Comparison of ENCODE assay signal across 17 cellular contexts in the genomic region with DNA sequence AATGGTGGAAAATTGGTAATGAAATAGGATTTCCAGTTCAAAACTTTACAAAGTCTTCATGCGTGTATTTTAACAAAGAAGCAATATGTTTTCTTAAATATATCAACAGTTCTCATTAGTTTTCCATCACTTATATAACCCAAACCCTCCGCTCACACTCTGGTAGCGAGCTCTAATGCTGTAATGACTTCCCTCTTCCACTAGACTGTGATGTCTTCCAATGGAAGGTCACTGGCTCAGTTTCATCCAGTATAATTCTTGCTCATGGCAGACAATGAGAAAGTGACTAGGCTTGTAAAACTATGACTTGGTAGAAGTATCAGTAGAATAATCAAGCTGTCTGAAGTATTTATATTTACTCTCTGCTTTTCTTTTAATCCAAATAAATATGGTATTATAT. TPM values are rescaled to one million over a fixed set of nuclear protein-coding genes. Genes with fewer than 3 reads are reported as not detected.
A peak's percentile ranks its signal among the peaks of the same experiment; 100 is the strongest.
DNase-seq lines count a peak whose midpoint lies in the region; ATAC-seq, FAIRE-seq and TF ChIP-seq lines count a peak whose summit lies in the region.
"Had no signal": no experiment of that assay in that cellular context is flagged by ENCODE, and none has a peak within 500 bp of the region (broad histone marks: within the 10 kb centered on the region; RNA-seq: fewer than 3 reads in every experiment).

No MANE protein-coding gene starts in this region.

- DNase-seq in ELR (ENCODE audit: low read depth): peak; percentile 9
- DNase-seq in HCT116 (ENCODE audit: low read depth, low spot score): no peak
- DNase-seq in RWPE2 (ENCODE audit: low spot score): no peak
- peak; percentile 5 for DNase-seq in iPS DF 19.7 (ENCODE audit: low read depth, low spot score)
- no peak for DNase-seq in T-helper 9 cell
- no peak for DNase-seq in HTR-8/SVneo (ENCODE audit: insufficient read length, low spot score)
- no peak for DNase-seq in activated CD8-positive, alpha-beta memory T cell treated with anti-CD3 and anti-CD28 coated beads, Interleukin-2, amount 50 U/mL, for 48 hours
- DNase-seq: activated CD4-positive, CD25-positive, alpha-beta regulatory T cell treated with anti-CD3 and anti-CD28 coated beads, Interleukin-2, amount 50 U/mL, for 72 hours; activated naive CD4-positive, alpha-beta T cell treated with Interleukin-2 at 50 U/mL for 16 hours; CD4-positive, CD25-positive, alpha-beta regulatory T cell; hypothalamus; left lung; NCI-H2171 treated with DMSO at 0.1 percent for 48 hours; stimulated activated naive CD8-positive, alpha-beta T cell treated with anti-CD3 and anti-CD28 coated beads, Interleukin-15, amount 100 ng/mL, for 72 hours; SW 1271; uterus had no signal

- peak; percentile 27 for TF ChIP-seq RAD21 in HCT116 (IDR thresholded peaks at IDR 0.05; ENCODE audit: low read depth)

- no peak overlapping the region for H3K4me2 ChIP-seq in HCT116 (ENCODE audit: low read length)

- no peak overlapping the region for H3K9ac ChIP-seq in HCT116 (ENCODE audit: low read length)

- POLR2A ChIA-PET in HCT116 (lab: Charles Lee): no interaction called here

- ATAC-seq in HCT116 (peak; percentile 81), RWPE2 (ENCODE audit: low read depth) (peak; percentile 50; the same call in 2 of the 3 replicates)
- ATAC-seq: left lung; stimulated activated naive CD8-positive, alpha-beta T cell treated with anti-CD3 and anti-CD28 coated beads, Interleukin-15, amount 100 ng/mL, for 72 hours had no signal

- H3K27me3 ChIP-seq in HCT116 (ENCODE audit: insufficient read depth, low read length): no peaks in the 10 kb centered on the region
- no peaks in the 10 kb centered on the region for H3K27me3 ChIP-seq in RWPE2 (ENCODE audit: insufficient read depth, poor library complexity, severe bottlenecking)
- H3K27me3 ChIP-seq: left lung, uterus had no signal

- RAD21 ChIA-PET in HCT116 (lab: Charles Lee; ENCODE audit: low non-redundant PET in 1 of 2, low total read pairs in 2 of 2, uncharacterized antibody in 2 of 2, unreplicated experiment in 2 of 2): no interaction called here

- no peaks in the 10 kb centered on the region for H4K20me1 ChIP-seq in HCT116 (ENCODE audit: insufficient read depth)

- H3K27ac ChIP-seq in HCT116 (ENCODE audit: low read depth, low read length) (no peak overlapping the region), RWPE2 (ENCODE audit: poor library complexity, severe bottlenecking) (no peak overlapping the region)
- H3K27ac ChIP-seq: left lung, uterus had no signal

- H3K36me3 ChIP-seq in HCT116 (ENCODE audit: control insufficient read depth in 1 of 2, insufficient read depth in 2 of 2, low read length in 2 of 2) (no peaks in the 10 kb centered on the region), RWPE2 (ENCODE audit: low read depth) (peaks cover 48% of the 10 kb centered on the region)
- H3K36me3 ChIP-seq: left lung, uterus had no signal

- H3K79me2 ChIP-seq in HCT116 (ENCODE audit: insufficient read depth, low read length): no peaks in the 10 kb centered on the region

- H3K4me1 ChIP-seq in HCT116 (ENCODE audit: control insufficient read depth in 1 of 2, insufficient read depth in 2 of 2, low read length in 2 of 2) (no peaks in the 10 kb centered on the region), RWPE2 (ENCODE audit: insufficient read depth, poor library complexity, severe bottlenecking) (no peaks in the 10 kb centered on the region)
- H3K4me1 ChIP-seq: left lung, uterus had no signal

- TF ChIP-seq CTCF in HCT116 (IDR thresholded peaks at IDR 0.05 in 2 of 3, conservative IDR thresholded peaks at IDR 0.05 in 1 of 3; ENCODE audit: borderline replicate concordance in 1 of 3, insufficient read depth in 1 of 3, low read depth in 2 of 3, low read length in 2 of 3): peak in 2 of 3 experiments; percentile 45 to 50; a peak in 4 of 6 replicates
- TF ChIP-seq CTCF in RWPE2 (IDR thresholded peaks at IDR 0.05; ENCODE audit: poor library complexity, severe bottlenecking): peak; percentile 29

- BruUV-seq in HCT116 (replicated peaks; lab: Mats Ljungman, UMichigan): no TSS peak

- H3K4me3 ChIP-seq in HCT116 (replicated peaks in 1 of 2; ENCODE audit: low read depth in 1 of 2, low read length in 2 of 2) (no peak overlapping the region), RWPE2 (ENCODE audit: severe bottlenecking) (no peak overlapping the region)
- H3K4me3 ChIP-seq: left lung, uterus had no signal

- H3K9me2 ChIP-seq in HCT116 (ENCODE audit: insufficient read depth): no peaks in the 10 kb centered on the region

- H3K9me3 ChIP-seq in HCT116 (ENCODE audit: control insufficient read depth in 1 of 2, insufficient read depth in 1 of 2, low read depth in 1 of 2, low read length in 2 of 2): no peaks in the 10 kb centered on the region
- H3K9me3 ChIP-seq in RWPE2 (ENCODE audit: severe bottlenecking): no peaks in the 10 kb centered on the region
- H3K9me3 ChIP-seq: left lung, uterus had no signal

- TF ChIP-seq POLR2A in HCT116 (IDR thresholded peaks at IDR 0.05; ENCODE audit: borderline replicate concordance, extremely low read depth, insufficient read depth, insufficient read length): no peak

- intact Hi-C loops in HCT116 (cut with micrococcal nuclease): no loop called here

- CTCF ChIA-PET in HCT116 (lab: Charles Lee): interaction anchor here (0.9 to 1.6 kb wide), 5 partner anchors 9 to 944 kb away, joined by 3 to 4 read pairs (median 4); no protein-coding TSS in a partner anchor

- no peak for FAIRE-seq in HTR-8/SVneo (lab: Jason Lieb, UNC)
- FAIRE-seq: GM12892 had no signal

- no peak overlapping the region for H2AFZ ChIP-seq in HCT116 (ENCODE audit: low read depth, low read length, poor library complexity, severe bottlenecking)

TF ChIP-seq in HCT116, 20 proteins besides CTCF, POLR2A, EP300 and RAD21:
- TF ChIP-seq SRF (IDR thresholded peaks at IDR 0.05; ENCODE audit: low read depth) (no peak), EGR1 (IDR thresholded peaks at IDR 0.05; ENCODE audit: low read depth) (no peak), TCF7L2 (IDR thresholded peaks at IDR 0.05; ENCODE audit: borderline replicate concordance, extremely low read depth, insufficient read depth, insufficient read length) (no peak), CBX3 (IDR thresholded peaks at IDR 0.05; ENCODE audit: low read depth) (no peak), SP1 (IDR thresholded peaks at IDR 0.05; ENCODE audit: low read depth) (no peak), ZNF274 (IDR thresholded peaks at IDR 0.05; ENCODE audit: low read depth, low read length) (no peak), EZH2 (IDR thresholded peaks at IDR 0.05) (no peak), POLR2AphosphoS5 (IDR thresholded peaks at IDR 0.05; ENCODE audit: low read depth, low read length) (no peak), ZFX (IDR thresholded peaks at IDR 0.05) (no peak), CEBPB (IDR thresholded peaks at IDR 0.05; ENCODE audit: low read depth) (no peak), YY1 (IDR thresholded peaks at IDR 0.05; ENCODE audit: extremely low read depth, insufficient replicate concordance, low read depth, low read length) (no peak), JUND (IDR thresholded peaks at IDR 0.05) (no peak), EZH2phosphoT487 (IDR thresholded peaks at IDR 0.05; ENCODE audit: borderline replicate concordance) (no peak)
- TF ChIP-seq, protein P1, sequence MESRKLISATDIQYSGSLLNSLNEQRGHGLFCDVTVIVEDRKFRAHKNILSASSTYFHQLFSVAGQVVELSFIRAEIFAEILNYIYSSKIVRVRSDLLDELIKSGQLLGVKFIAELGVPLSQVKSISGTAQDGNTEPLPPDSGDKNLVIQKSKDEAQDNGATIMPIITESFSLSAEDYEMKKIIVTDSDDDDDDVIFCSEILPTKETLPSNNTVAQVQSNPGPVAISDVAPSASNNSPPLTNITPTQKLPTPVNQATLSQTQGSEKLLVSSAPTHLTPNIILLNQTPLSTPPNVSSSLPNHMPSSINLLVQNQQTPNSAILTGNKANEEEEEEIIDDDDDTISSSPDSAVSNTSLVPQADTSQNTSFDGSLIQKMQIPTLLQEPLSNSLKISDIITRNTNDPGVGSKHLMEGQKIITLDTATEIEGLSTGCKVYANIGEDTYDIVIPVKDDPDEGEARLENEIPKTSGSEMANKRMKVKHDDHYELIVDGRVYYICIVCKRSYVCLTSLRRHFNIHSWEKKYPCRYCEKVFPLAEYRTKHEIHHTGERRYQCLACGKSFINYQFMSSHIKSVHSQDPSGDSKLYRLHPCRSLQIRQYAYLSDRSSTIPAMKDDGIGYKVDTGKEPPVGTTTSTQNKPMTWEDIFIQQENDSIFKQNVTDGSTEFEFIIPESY (IDR thresholded peaks at IDR 0.05; ENCODE audit: extremely low read depth, insufficient replicate concordance, low read length): no peak
- TF ChIP-seq, protein P2, sequence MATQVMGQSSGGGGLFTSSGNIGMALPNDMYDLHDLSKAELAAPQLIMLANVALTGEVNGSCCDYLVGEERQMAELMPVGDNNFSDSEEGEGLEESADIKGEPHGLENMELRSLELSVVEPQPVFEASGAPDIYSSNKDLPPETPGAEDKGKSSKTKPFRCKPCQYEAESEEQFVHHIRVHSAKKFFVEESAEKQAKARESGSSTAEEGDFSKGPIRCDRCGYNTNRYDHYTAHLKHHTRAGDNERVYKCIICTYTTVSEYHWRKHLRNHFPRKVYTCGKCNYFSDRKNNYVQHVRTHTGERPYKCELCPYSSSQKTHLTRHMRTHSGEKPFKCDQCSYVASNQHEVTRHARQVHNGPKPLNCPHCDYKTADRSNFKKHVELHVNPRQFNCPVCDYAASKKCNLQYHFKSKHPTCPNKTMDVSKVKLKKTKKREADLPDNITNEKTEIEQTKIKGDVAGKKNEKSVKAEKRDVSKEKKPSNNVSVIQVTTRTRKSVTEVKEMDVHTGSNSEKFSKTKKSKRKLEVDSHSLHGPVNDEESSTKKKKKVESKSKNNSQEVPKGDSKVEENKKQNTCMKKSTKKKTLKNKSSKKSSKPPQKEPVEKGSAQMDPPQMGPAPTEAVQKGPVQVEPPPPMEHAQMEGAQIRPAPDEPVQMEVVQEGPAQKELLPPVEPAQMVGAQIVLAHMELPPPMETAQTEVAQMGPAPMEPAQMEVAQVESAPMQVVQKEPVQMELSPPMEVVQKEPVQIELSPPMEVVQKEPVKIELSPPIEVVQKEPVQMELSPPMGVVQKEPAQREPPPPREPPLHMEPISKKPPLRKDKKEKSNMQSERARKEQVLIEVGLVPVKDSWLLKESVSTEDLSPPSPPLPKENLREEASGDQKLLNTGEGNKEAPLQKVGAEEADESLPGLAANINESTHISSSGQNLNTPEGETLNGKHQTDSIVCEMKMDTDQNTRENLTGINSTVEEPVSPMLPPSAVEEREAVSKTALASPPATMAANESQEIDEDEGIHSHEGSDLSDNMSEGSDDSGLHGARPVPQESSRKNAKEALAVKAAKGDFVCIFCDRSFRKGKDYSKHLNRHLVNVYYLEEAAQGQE (IDR thresholded peaks at IDR 0.05; ENCODE audit: low read depth): no peak

RNA-seq across cellular contexts. Expression of a gene that starts 32.8 kb away (rescaled TPM):
- 10.3 TPM for total RNA-seq in HCT116 (2021; ENCODE audit: unreplicated experiment)
- 5.9 and 8.0 TPM in 2 replicates for polyA plus RNA-seq in HCT116 (2012)

Comparison
In these comparisons a context has a peak if more than half of its experiments do, and no peak if none do; other contexts are left out.
1. DNase-seq: peak in ELR (single experiment) and iPS DF 19.7 (single experiment); none in HCT116 (single experiment), RWPE2 (single experiment), T-helper 9 cell (single experiment), HTR-8/SVneo (single experiment) and activated CD8-positive, alpha-beta memory T cell treated with anti-CD3 and anti-CD28 coated beads, Interleukin-2, amount 50 U/mL, for 48 hours (single experiment).